ENCODE assay signal across 22 cellular contexts in the genomic region with DNA sequence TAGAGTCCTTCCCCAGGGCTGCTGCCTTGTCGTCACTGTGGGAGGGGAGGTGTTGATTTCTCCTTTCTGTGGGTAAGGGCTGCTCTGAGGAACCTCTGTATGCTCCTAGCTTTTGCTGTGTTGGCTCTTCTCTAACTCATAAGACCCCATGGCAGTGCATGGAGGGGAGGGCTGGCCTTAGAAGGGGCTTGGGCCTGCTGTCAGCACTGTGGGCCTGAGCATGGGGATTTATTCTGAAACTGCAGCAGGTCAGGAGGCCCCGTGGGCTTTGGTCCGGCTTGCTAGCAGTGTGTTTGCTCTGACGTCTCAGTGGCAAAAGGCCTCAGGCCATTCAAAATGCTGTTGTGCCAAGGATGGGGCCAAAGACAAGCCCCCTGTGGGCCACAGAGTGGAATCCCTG. TPM values are rescaled to one million over a fixed set of nuclear protein-coding genes. Genes with fewer than 3 reads are reported as not detected.
A peak's percentile ranks its signal among the peaks of the same experiment; 100 is the strongest.
DNase-seq lines count a peak whose midpoint lies in the region; ATAC-seq and TF ChIP-seq lines count a peak whose summit lies in the region.
"Had no signal": no experiment of that assay in that cellular context is flagged by ENCODE, and none has a peak within 500 bp of the region (broad histone marks: within the 10 kb centered on the region; RNA-seq: fewer than 3 reads in every experiment).

No MANE protein-coding gene starts in this region.

- H3K4me1 ChIP-seq in endodermal cell (ENCODE audit: control insufficient read depth, insufficient read depth, low read length) = no peaks in the 10 kb centered on the region
- H3K4me1 ChIP-seq in upper lobe of right lung = peaks cover 3% of the 10 kb centered on the region
- H3K4me1 ChIP-seq: BLaER1, HAP-1, SJCRH30 had no signal

- H3K9ac ChIP-seq in endodermal cell (ENCODE audit: extremely low read depth, low read length, poor library complexity, severe bottlenecking) = no peak overlapping the region
- H3K9ac ChIP-seq: BLaER1 had no signal

- H3K27ac ChIP-seq in endodermal cell (ENCODE audit: low read depth, low read length) (no peak overlapping the region), upper lobe of right lung (no peak overlapping the region)
- H3K27ac ChIP-seq: BLaER1, SJCRH30 had no signal

- no peak for TF ChIP-seq CTCF in endodermal cell (conservative IDR thresholded peaks at IDR 0.05)
- no peak for TF ChIP-seq CTCF in upper lobe of right lung (IDR thresholded peaks at IDR 0.05)
- TF ChIP-seq CTCF in HFFc6 (IDR thresholded peaks at IDR 0.05) = no peak

- H3K27me3 ChIP-seq in endodermal cell (ENCODE audit: control insufficient read depth, insufficient read depth, low read length, poor library complexity, severe bottlenecking) (peaks cover 14% of the 10 kb centered on the region), upper lobe of right lung (no peaks in the 10 kb centered on the region)
- H3K27me3 ChIP-seq: SJCRH30 had no signal

- peak; percentile 29 for DNase-seq in Right ventricle myocardium superior
- DNase-seq in left cardiac atrium = no peak
- DNase-seq in endodermal cell = peak; percentile 32
- DNase-seq in posterior vena cava (ENCODE audit: low spot score) = peak; percentile 34
- DNase-seq in upper lobe of right lung = peak; percentile 43
- DNase-seq in NCI-H510A treated with DMSO at 0.1 percent for 48 hours (lab: John Stamatoyannopoulos, UW) = no peak
- no peak for DNase-seq in HFFc6
- DNase-seq: CD4-positive, CD25-positive, alpha-beta regulatory T cell; COR-L47; MV-4-11; NCI-H1105; NCI-H1436 treated with DMSO at 0.1 percent for 48 hours; NCI-H187 treated with DMSO at 0.1 percent for 48 hours; NCI-H2171 treated with DMSO at 0.1 percent for 48 hours; NCI-H524 treated with DMSO at 0.1 percent for 48 hours; NCI-H774; SJCRH30 had no signal

- H3K9me3 ChIP-seq in endodermal cell (ENCODE audit: control insufficient read depth, low read length) (no peaks in the 10 kb centered on the region), upper lobe of right lung (no peaks in the 10 kb centered on the region)
- H3K9me3 ChIP-seq: BLaER1, HAP-1, SJCRH30 had no signal

- no peaks in the 10 kb centered on the region for H3K9me3 Mint-ChIP-seq in endodermal cell
- no peaks in the 10 kb centered on the region for H3K9me3 Mint-ChIP-seq in HFFc6
- H3K9me3 Mint-ChIP-seq: GM23338 had no signal

- intact Hi-C loops in Right ventricle myocardium superior (cut with DNase I) = loop anchor here (10.0 kb wide), 1 partner anchor 199 kb away; no protein-coding TSS in a partner anchor
- intact Hi-C loops in left cardiac atrium (cut with DNase I) = loop anchor here (10.0 kb wide), 2 partner anchors 199 to 419 kb away; no protein-coding TSS in a partner anchor
- intact Hi-C loops in posterior vena cava (cut with DNase I) = no loop called here
- intact Hi-C loops in upper lobe of right lung (cut with DNase I) = no loop called here

- peaks cover 5% of the 10 kb centered on the region for H3K4me1 Mint-ChIP-seq in endodermal cell
- peaks cover under 1% of the 10 kb centered on the region for H3K4me1 Mint-ChIP-seq in HFFc6 (ENCODE audit: low read depth)

- H3K27ac Mint-ChIP-seq in endodermal cell = no peak overlapping the region
- H3K27ac Mint-ChIP-seq in HFFc6 = no peak overlapping the region
- H3K27ac Mint-ChIP-seq: CD4-positive, CD25-positive, alpha-beta regulatory T cell; GM23338 had no signal

- peaks cover 19% of the 10 kb centered on the region for H3K27me3 Mint-ChIP-seq in endodermal cell (ENCODE audit: insufficient read depth)
- peaks cover 4% of the 10 kb centered on the region for H3K27me3 Mint-ChIP-seq in HFFc6 (ENCODE audit: insufficient read depth)

- no peak overlapping the region for H3K4me3 ChIP-seq in endodermal cell (ENCODE audit: low read length)
- no peak overlapping the region for H3K4me3 ChIP-seq in upper lobe of right lung
- H3K4me3 ChIP-seq: BLaER1, GM23338, HAP-1, SJCRH30 had no signal

- H3K36me3 ChIP-seq in endodermal cell (ENCODE audit: control insufficient read depth, insufficient read depth, low read length) (no peaks in the 10 kb centered on the region), upper lobe of right lung (no peaks in the 10 kb centered on the region)
- H3K36me3 ChIP-seq: BLaER1, HAP-1, SJCRH30 had no signal

- ATAC-seq in Right ventricle myocardium superior (ENCODE audit: poor library complexity) (no peak), left cardiac atrium (no peak), upper lobe of right lung (no peak), GM19395 (IDR thresholded peaks at IDR 0.05; ENCODE audit: unreplicated experiment) (no peak)
- ATAC-seq: GM23338, SK-N-SH treated with all-trans-retinoic acid at 6 μM for 48 hours had no signal

- no peaks in the 10 kb centered on the region for H3K36me3 Mint-ChIP-seq in endodermal cell (ENCODE audit: low read depth)
- no peaks in the 10 kb centered on the region for H3K36me3 Mint-ChIP-seq in HFFc6 (ENCODE audit: low read depth)
- H3K36me3 Mint-ChIP-seq: CD4-positive, CD25-positive, alpha-beta regulatory T cell had no signal

- no peak overlapping the region for H3K4me3 Mint-ChIP-seq in endodermal cell
- H3K4me3 Mint-ChIP-seq in HFFc6 = no peak overlapping the region
- H3K4me3 Mint-ChIP-seq: GM23338 had no signal

- WGBS in endodermal cell (ENCODE audit: insufficient coverage in 1 of 2, insufficient read length in 1 of 2), 2 experiments = 94 to 96% methylated on average over 3 to 4 of the region's 4 CpGs

RNA-seq across cellular contexts. Expression of gene FGF18, which starts 6.8 kb away (rescaled TPM):
- total RNA-seq in Right ventricle myocardium superior (5.8 TPM), left cardiac atrium (1 to 10 TPM; 2.1 to 2.8 TPM), endodermal cell (under 1 TPM; 0.44 to 0.57 TPM), posterior vena cava (10 to 100 TPM in 1 of 2 donors, 1 to 10 TPM in 1; 6.6 to 11.5 TPM), upper lobe of right lung (4.2 TPM)
- 3.8 TPM for polyA plus RNA-seq in endodermal cell (2013, experiment 1 of 2)
- 3.6 TPM for polyA plus RNA-seq in endodermal cell (2013, experiment 2 of 2)
- under 1 TPM in 2 of 6 experiments, not detected in 4; 0.16 to 0.17 TPM for total RNA-seq in HFFc6 (2021; fragmentation: NEBNext Ultra II Directional; extraction: Animal tissue kit (Norgen Biotek cat#: 25700))
- total RNA-seq: SJCRH30 had no signal

RNA-seq across cellular contexts. Expression of gene NPM1, which starts 38.6 kb away (rescaled TPM):
- total RNA-seq in Right ventricle myocardium superior = 342 TPM
- total RNA-seq in left cardiac atrium = 100 to 1,000 TPM; 286 to 408 TPM
- total RNA-seq in endodermal cell = 1,000 to 10,000 TPM; 1,997 to 2,127 TPM
- 2,680 TPM for polyA plus RNA-seq in endodermal cell (2013, experiment 1 of 2)
- 2,415 TPM for polyA plus RNA-seq in endodermal cell (2013, experiment 2 of 2)
- 100 to 1,000 TPM; 500 to 508 TPM for total RNA-seq in posterior vena cava
- 585 TPM for total RNA-seq in upper lobe of right lung
- 1,000 to 10,000 TPM; 1,557 to 2,328 (median 1,897) TPM for total RNA-seq in HFFc6 (2021; fragmentation: NEBNext Ultra II Directional; extraction: Animal tissue kit (Norgen Biotek cat#: 25700))

Comparison
In these comparisons a context has a peak if more than half of its experiments do, and no peak if none do; other contexts are left out.
1. DNase-seq: peak in Right ventricle myocardium superior (single experiment), endodermal cell (single experiment), posterior vena cava (single experiment) and upper lobe of right lung (single experiment); none in left cardiac atrium (single experiment), NCI-H510A treated with DMSO at 0.1 percent for 48 hours (single experiment) and HFFc6 (single experiment).
2. intact Hi-C loops: an anchor here in Right ventricle myocardium superior (10.0 kb wide) and left cardiac atrium (10.0 kb wide); none called in posterior vena cava and upper lobe of right lung.